ENCODE assay signal across 9 cellular contexts in the genomic region with DNA sequence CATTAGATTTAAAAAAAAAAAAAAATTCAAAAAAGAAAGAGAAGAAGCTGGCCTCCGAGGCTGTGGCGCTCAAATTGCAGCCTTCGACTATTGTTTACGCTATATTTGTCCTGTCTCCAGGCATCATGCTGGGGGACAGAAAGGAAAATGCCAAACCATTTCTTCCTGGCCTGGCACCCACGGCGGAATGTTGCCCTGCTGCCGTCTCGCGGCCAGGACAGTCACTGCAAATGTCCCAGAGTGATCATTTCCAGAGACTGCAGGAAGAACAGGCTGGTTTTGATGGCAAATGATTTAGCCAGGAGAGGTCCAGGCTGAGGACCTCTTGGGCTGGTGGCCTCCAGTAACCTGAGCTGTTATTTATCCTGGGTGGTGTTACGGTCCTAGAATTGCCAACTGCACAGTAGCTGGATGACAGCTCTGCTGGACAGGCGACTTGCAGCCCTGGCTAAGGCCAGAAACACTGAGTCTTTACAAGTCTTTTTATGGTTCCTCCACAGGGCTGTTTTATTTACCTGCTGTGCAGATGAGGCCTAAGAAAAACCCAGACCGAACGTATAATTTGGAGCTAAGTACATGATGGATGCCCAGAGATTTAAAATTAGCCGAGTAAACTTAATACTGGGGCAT. TPM values are rescaled to one million over a fixed set of nuclear protein-coding genes. Genes with fewer than 3 reads are reported as not detected.
A peak's percentile ranks its signal among the peaks of the same experiment; 100 is the strongest.
DNase-seq lines count a peak whose midpoint lies in the region; ATAC-seq, FAIRE-seq and TF ChIP-seq lines count a peak whose summit lies in the region.
"Had no signal": no experiment of that assay in that cellular context is flagged by ENCODE, and none has a peak within 500 bp of the region (broad histone marks: within the 10 kb centered on the region; RNA-seq: fewer than 3 reads in every experiment).

No MANE protein-coding gene starts in this region.

- intact Hi-C loops in HepG2 (cut with micrococcal nuclease; ENCODE audit: unreplicated experiment) (no loop called here), mucosa of descending colon (cut with DNase I, micrococcal nuclease) (no loop called here)

- H3K27me3 ChIP-seq in liver (ENCODE audit: control insufficient read depth in 4 of 4, insufficient read depth in 4 of 4, low read length in 3 of 4), result peaks cover 0 to 6% (median under 1%) of the 10 kb centered on the region in 4 donors
- H3K27me3 ChIP-seq in HepG2 (ENCODE audit: control insufficient read depth in 1 of 2, insufficient read depth in 2 of 2, low read length in 2 of 2), result peaks cover 1 to 8% of the 10 kb centered on the region in 2 experiments; a peak in 4 of 5 replicates
- H3K27me3 ChIP-seq in endodermal cell (ENCODE audit: control insufficient read depth, insufficient read depth, low read length, poor library complexity, severe bottlenecking), result no peaks in the 10 kb centered on the region

- no peak for TF ChIP-seq POLR2A in HepG2 (IDR thresholded peaks at IDR 0.05; ENCODE audit: insufficient read depth in 1 of 2, low read depth in 2 of 2, low read length in 2 of 2)

- POLR2A ChIA-PET in HepG2 (lab: Yijun Ruan, JAX), result no interaction called here

- H3K36me3 ChIP-seq in liver (ENCODE audit: control insufficient read depth in 4 of 4, insufficient read depth in 3 of 4, low read depth in 1 of 4, low read length in 3 of 4) (no peaks in the 10 kb centered on the region), HepG2 (replicated peaks in 1 of 2; ENCODE audit: control insufficient read depth in 1 of 2, insufficient read depth in 2 of 2, low read length in 2 of 2) (no peaks in the 10 kb centered on the region), endodermal cell (ENCODE audit: control insufficient read depth, insufficient read depth, low read length) (no peaks in the 10 kb centered on the region), mucosa of descending colon (ENCODE audit: low read depth) (no peaks in the 10 kb centered on the region)

- no peak overlapping the region for H3K27ac Mint-ChIP-seq in endodermal cell
- H3K27ac Mint-ChIP-seq in T-helper 2 cell treated with Interferon-gamma antibody and Interleukin-4, amounts not matched to agents 5 μg/mL and 100 μg/mL, for 36 hours, result no peak overlapping the region
- H3K27ac Mint-ChIP-seq in activated T-cell treated with anti-CD3 and anti-CD28 coated beads, Interleukin-2, amount 50 U/mL, for 24 hours, result no peak overlapping the region
- H3K27ac Mint-ChIP-seq: CD4-positive, CD25-positive, alpha-beta regulatory T cell had no signal

- TF ChIP-seq RAD21 in liver (IDR thresholded peaks at IDR 0.05) (peak in 1 of 2 donors; percentile 30), HepG2 (CRISPR knock-in tag; IDR thresholded peaks at IDR 0.05) (no peak)

- TF ChIP-seq EP300 in HepG2 (IDR thresholded peaks at IDR 0.05; ENCODE audit: low read depth in 2 of 2, low read length in 2 of 2), result no peak
- no peak for TF ChIP-seq EP300 in HepG2 (CRISPR knock-in tag; IDR thresholded peaks at IDR 0.05; ENCODE audit: borderline replicate concordance)

- ATAC-seq in HepG2 (no peak), mucosa of descending colon (peak; percentile 38)

- no peak overlapping the region for H3K4me3 ChIP-seq in liver (ENCODE audit: low read depth in 1 of 3, low read length in 3 of 3)
- H3K4me3 ChIP-seq in HepG2 (replicated peaks in 1 of 3; ENCODE audit: insufficient read depth in 1 of 3, low read depth in 2 of 3, low read length in 3 of 3), result no peak overlapping the region
- H3K4me3 ChIP-seq in endodermal cell (ENCODE audit: low read length), result no peak overlapping the region
- H3K4me3 ChIP-seq in mucosa of descending colon, result no peak overlapping the region

- H3K9ac ChIP-seq in liver (ENCODE audit: low read depth in 1 of 2, low read length in 2 of 2) (no peak overlapping the region), HepG2 (ENCODE audit: insufficient read depth, low read depth, low read length) (no peak overlapping the region), endodermal cell (ENCODE audit: extremely low read depth, low read length, poor library complexity, severe bottlenecking) (no peak overlapping the region)

- H3K4me1 ChIP-seq in liver (ENCODE audit: control insufficient read depth in 4 of 4, insufficient read depth in 4 of 4, low read length in 3 of 4), result no peaks in the 10 kb centered on the region
- H3K4me1 ChIP-seq in HepG2 (ENCODE audit: insufficient read depth, low read length), result no peaks in the 10 kb centered on the region
- no peaks in the 10 kb centered on the region for H3K4me1 ChIP-seq in endodermal cell (ENCODE audit: control insufficient read depth, insufficient read depth, low read length)
- no peaks in the 10 kb centered on the region for H3K4me1 ChIP-seq in mucosa of descending colon (ENCODE audit: low read depth)

- H2AFZ ChIP-seq in HepG2 (ENCODE audit: low read length), result no peak overlapping the region

- no peak overlapping the region for H3K4me2 ChIP-seq in HepG2 (ENCODE audit: low read depth, low read length)

- no peak overlapping the region for H3K4me3 Mint-ChIP-seq in endodermal cell
- no peak overlapping the region for H3K4me3 Mint-ChIP-seq in T-helper 2 cell treated with Interferon-gamma antibody and Interleukin-4, amounts not matched to agents 5 μg/mL and 100 μg/mL, for 36 hours
- H3K4me3 Mint-ChIP-seq in activated T-cell treated with anti-CD3 and anti-CD28 coated beads, Interleukin-2, amount 50 U/mL, for 24 hours, result no peak overlapping the region
- H3K4me3 Mint-ChIP-seq: CD4-positive, CD25-positive, alpha-beta regulatory T cell had no signal

- H3K79me2 ChIP-seq in HepG2 (ENCODE audit: insufficient read depth, low read length), result no peaks in the 10 kb centered on the region

- no TSS peak for BruUV-seq in HepG2 (replicated peaks; lab: Mats Ljungman, UMichigan)

- DNase-seq in HepG2 (ENCODE audit: low spot score), result no peak
- peak; percentile 57 for DNase-seq in endodermal cell
- DNase-seq in mucosa of descending colon, result peak in 2 of 3 donors; percentile 12 to 33
- DNase-seq in T-helper 1 cell, result no peak
- no peak for DNase-seq in GF-D8 (lab: John Stamatoyannopoulos, UW)
- no peak for DNase-seq in T-helper 2 cell treated with Interferon-gamma antibody and Interleukin-4, amounts not matched to agents 5 μg/mL and 100 μg/mL, for 36 hours (ENCODE audit: low spot score)
- no peak for DNase-seq in activated T-cell treated with anti-CD3 and anti-CD28 coated beads, Interleukin-2, amount 50 U/mL, for 24 hours
- DNase-seq: CD4-positive, CD25-positive, alpha-beta regulatory T cell had no signal

- no peaks in the 10 kb centered on the region for H3K36me3 Mint-ChIP-seq in endodermal cell (ENCODE audit: low read depth)
- H3K36me3 Mint-ChIP-seq in T-helper 2 cell treated with Interferon-gamma antibody and Interleukin-4, amounts not matched to agents 5 μg/mL and 100 μg/mL, for 36 hours (ENCODE audit: low read depth), result no peaks in the 10 kb centered on the region
- no peaks in the 10 kb centered on the region for H3K36me3 Mint-ChIP-seq in activated T-cell treated with anti-CD3 and anti-CD28 coated beads, Interleukin-2, amount 50 U/mL, for 24 hours (ENCODE audit: low read depth)
- H3K36me3 Mint-ChIP-seq: CD4-positive, CD25-positive, alpha-beta regulatory T cell had no signal

- no peak overlapping the region for H3K27ac ChIP-seq in liver (ENCODE audit: low read depth in 1 of 2, low read length in 2 of 2)
- no peak overlapping the region for H3K27ac ChIP-seq in HepG2 (ENCODE audit: extremely low read length, insufficient read depth, low read length)
- H3K27ac ChIP-seq in endodermal cell (ENCODE audit: low read depth, low read length), result peak overlapping the region; percentile 53

- H3K9me3 ChIP-seq in liver (ENCODE audit: control insufficient read depth in 4 of 4, low read length in 3 of 4) (no peaks in the 10 kb centered on the region), HepG2 (ENCODE audit: low read length) (no peaks in the 10 kb centered on the region), endodermal cell (ENCODE audit: control insufficient read depth, low read length) (no peaks in the 10 kb centered on the region), mucosa of descending colon (no peaks in the 10 kb centered on the region)

- CTCF ChIA-PET in HepG2 (lab: Yijun Ruan, JAX; ENCODE audit: low intra/inter-chr PET ratio, low total read pairs), result no interaction called here

- TF ChIP-seq CTCF in liver (IDR thresholded peaks at IDR 0.05; ENCODE audit: low read depth, low read length, missing input control) (peak; percentile 10), HepG2 (CRISPR knock-in tag; IDR thresholded peaks at IDR 0.05) (no peak), endodermal cell (conservative IDR thresholded peaks at IDR 0.05) (no peak), mucosa of descending colon (IDR thresholded peaks at IDR 0.05) (no peak)

- H3K9me3 Mint-ChIP-seq in endodermal cell, result no peaks in the 10 kb centered on the region
- H3K9me3 Mint-ChIP-seq in T-helper 2 cell treated with Interferon-gamma antibody and Interleukin-4, amounts not matched to agents 5 μg/mL and 100 μg/mL, for 36 hours, result no peaks in the 10 kb centered on the region
- no peaks in the 10 kb centered on the region for H3K9me3 Mint-ChIP-seq in activated T-cell treated with anti-CD3 and anti-CD28 coated beads, Interleukin-2, amount 50 U/mL, for 24 hours
- H3K9me3 Mint-ChIP-seq: CD4-positive, CD25-positive, alpha-beta regulatory T cell had no signal

- 52% methylated on average over 14 of the region's 14 CpGs for WGBS in liver
- 45% methylated on average over 12 of the region's 14 CpGs for WGBS in HepG2 (ENCODE audit: low lambda C conversion rate)
- WGBS in endodermal cell (ENCODE audit: insufficient coverage in 1 of 2, insufficient read length in 1 of 2), 2 experiments, result 72 to 84% methylated on average over 12 to 14 of the region's 14 CpGs

- in situ Hi-C loops in HepG2 (cut with HindIII; ENCODE audit: extremely low pct_ligation_motif_present, low pct_unique_long_range_greater_than_20kb), result no loop called here

- H3K27me3 Mint-ChIP-seq in endodermal cell (ENCODE audit: insufficient read depth), result peaks cover 14% of the 10 kb centered on the region
- H3K27me3 Mint-ChIP-seq in T-helper 2 cell treated with Interferon-gamma antibody and Interleukin-4, amounts not matched to agents 5 μg/mL and 100 μg/mL, for 36 hours (ENCODE audit: low read depth), result no peaks in the 10 kb centered on the region
- peaks cover 19% of the 10 kb centered on the region for H3K27me3 Mint-ChIP-seq in activated T-cell treated with anti-CD3 and anti-CD28 coated beads, Interleukin-2, amount 50 U/mL, for 24 hours
- H3K27me3 Mint-ChIP-seq: CD4-positive, CD25-positive, alpha-beta regulatory T cell had no signal

- no peak for FAIRE-seq in HepG2 (lab: Jason Lieb, UNC)

- no peaks in the 10 kb centered on the region for H3K4me1 Mint-ChIP-seq in endodermal cell
- H3K4me1 Mint-ChIP-seq in T-helper 2 cell treated with Interferon-gamma antibody and Interleukin-4, amounts not matched to agents 5 μg/mL and 100 μg/mL, for 36 hours (ENCODE audit: low read depth), result no peaks in the 10 kb centered on the region
- no peaks in the 10 kb centered on the region for H3K4me1 Mint-ChIP-seq in activated T-cell treated with anti-CD3 and anti-CD28 coated beads, Interleukin-2, amount 50 U/mL, for 24 hours (ENCODE audit: low read depth)
- H3K4me1 Mint-ChIP-seq: CD4-positive, CD25-positive, alpha-beta regulatory T cell had no signal

- H4K20me1 ChIP-seq in HepG2 (ENCODE audit: insufficient read depth, low read length), result no peaks in the 10 kb centered on the region

RNA-seq across cellular contexts. Expression of a gene that starts 30.2 kb away (rescaled TPM):
- not detected for total RNA-seq in liver
- polyA plus RNA-seq in liver, result not detected
- not detected in 2 replicates for total RNA-seq in HepG2 (2016; rRNA removed; fragmentation: Illumina TruSeq; extraction: Trizol)
- total RNA-seq in HepG2 (2016; cell fraction: cytosol; rRNA removed; fragmentation: Illumina TruSeq; extraction: Trizol; ENCODE audit: low read depth), result not detected in 2 replicates
- not detected in 2 replicates for total RNA-seq in HepG2 (2016; cell fraction: insoluble cytoplasmic fraction; rRNA removed; fragmentation: Illumina TruSeq; extraction: Trizol)
- total RNA-seq in HepG2 (2016; cell fraction: membrane; rRNA removed; fragmentation: Illumina TruSeq; extraction: Trizol), result not detected in 2 replicates
- not detected in 2 replicates for total RNA-seq in HepG2 (2016; cell fraction: nucleus; rRNA removed; fragmentation: Illumina TruSeq; extraction: Trizol)
- polyA plus RNA-seq in HepG2 (2011; rRNA removed), result not detected in 2 replicates
- polyA plus RNA-seq in HepG2 (2011; cell fraction: cytosol; rRNA removed), result not detected in 2 replicates
- not detected in 2 replicates for polyA plus RNA-seq in HepG2 (2011; cell fraction: nucleus; rRNA removed)
- polyA plus RNA-seq in HepG2 (2012), result not detected in 2 replicates
- not detected in 2 replicates for polyA plus RNA-seq in HepG2 (2016; cell fraction: cytosol; fragmentation: Illumina TruSeq; extraction: Trizol; ENCODE audit: low read depth)
- not detected in 2 replicates for polyA plus RNA-seq in HepG2 (2016; cell fraction: insoluble cytoplasmic fraction; fragmentation: Illumina TruSeq; extraction: Trizol; ENCODE audit: low read depth)
- not detected in 2 replicates for polyA plus RNA-seq in HepG2 (2016; cell fraction: membrane; fragmentation: Illumina TruSeq; extraction: Trizol; ENCODE audit: low read depth)
- polyA plus RNA-seq in HepG2 (2016; cell fraction: nucleus; fragmentation: Illumina TruSeq; extraction: Trizol; ENCODE audit: insufficient read depth, low read depth), result not detected in 2 replicates
- not detected in 2 replicates for polyA minus RNA-seq in HepG2 (2011; rRNA and poly(A)+ RNA removed; ENCODE audit: low replicate concordance)
- not detected in 2 replicates for polyA minus RNA-seq in HepG2 (2011; cell fraction: cytosol; rRNA and poly(A)+ RNA removed)
- polyA minus RNA-seq in HepG2 (2011; cell fraction: nucleus; rRNA and poly(A)+ RNA removed), result not detected in 2 replicates
- total RNA-seq in endodermal cell, result under 1 TPM; 0.46 to 0.51 TPM
- polyA plus RNA-seq in endodermal cell (2013, experiment 1 of 2), result not detected
- polyA plus RNA-seq in endodermal cell (2013, experiment 2 of 2), result not detected
- not detected for total RNA-seq in mucosa of descending colon
- total RNA-seq: CD4-positive, CD25-positive, alpha-beta regulatory T cell had no signal
- polyA plus RNA-seq: CD4-positive, CD25-positive, alpha-beta regulatory T cell had no signal

RNA-seq across cellular contexts. Expression of a gene that starts 39.6 kb away (rescaled TPM):
- under 1 TPM; 0.09 to 0.17 TPM for total RNA-seq in liver
- under 1 TPM; 0.25 to 0.31 TPM for polyA plus RNA-seq in liver
- not detected in 2 replicates for total RNA-seq in HepG2 (2016; rRNA removed; fragmentation: Illumina TruSeq; extraction: Trizol)
- total RNA-seq in HepG2 (2016; cell fraction: cytosol; rRNA removed; fragmentation: Illumina TruSeq; extraction: Trizol; ENCODE audit: low read depth), result not detected in 2 replicates
- total RNA-seq in HepG2 (2016; cell fraction: insoluble cytoplasmic fraction; rRNA removed; fragmentation: Illumina TruSeq; extraction: Trizol), result not detected in 2 replicates
- total RNA-seq in HepG2 (2016; cell fraction: membrane; rRNA removed; fragmentation: Illumina TruSeq; extraction: Trizol), result not detected in 2 replicates
- total RNA-seq in HepG2 (2016; cell fraction: nucleus; rRNA removed; fragmentation: Illumina TruSeq; extraction: Trizol), result not detected in 2 replicates
- not detected in 2 replicates for polyA plus RNA-seq in HepG2 (2011; rRNA removed)
- polyA plus RNA-seq in HepG2 (2011; cell fraction: cytosol; rRNA removed), result not detected in 2 replicates
- polyA plus RNA-seq in HepG2 (2011; cell fraction: nucleus; rRNA removed), result not detected in 2 replicates
- not detected in 2 replicates for polyA plus RNA-seq in HepG2 (2012)
- not detected in 2 replicates for polyA plus RNA-seq in HepG2 (2016; cell fraction: cytosol; fragmentation: Illumina TruSeq; extraction: Trizol; ENCODE audit: low read depth)
- polyA plus RNA-seq in HepG2 (2016; cell fraction: insoluble cytoplasmic fraction; fragmentation: Illumina TruSeq; extraction: Trizol; ENCODE audit: low read depth), result not detected in 2 replicates
- polyA plus RNA-seq in HepG2 (2016; cell fraction: membrane; fragmentation: Illumina TruSeq; extraction: Trizol; ENCODE audit: low read depth), result not detected in 2 replicates
- polyA plus RNA-seq in HepG2 (2016; cell fraction: nucleus; fragmentation: Illumina TruSeq; extraction: Trizol; ENCODE audit: insufficient read depth, low read depth), result not detected in 2 replicates
- polyA minus RNA-seq in HepG2 (2011; rRNA and poly(A)+ RNA removed; ENCODE audit: low replicate concordance), result not detected in 2 replicates
- not detected in 2 replicates for polyA minus RNA-seq in HepG2 (2011; cell fraction: cytosol; rRNA and poly(A)+ RNA removed)
- polyA minus RNA-seq in HepG2 (2011; cell fraction: nucleus; rRNA and poly(A)+ RNA removed), result not detected in 2 replicates
- 10 to 100 TPM; 29.9 to 43.2 TPM for total RNA-seq in endodermal cell
- 65.3 TPM for polyA plus RNA-seq in endodermal cell (2013, experiment 1 of 2)
- 53.8 TPM for polyA plus RNA-seq in endodermal cell (2013, experiment 2 of 2)
- total RNA-seq in mucosa of descending colon, result 10 to 100 TPM in 2 of 3 donors, 1 to 10 TPM in 1; 1.0 to 12.8 (median 12.6) TPM
- total RNA-seq: CD4-positive, CD25-positive, alpha-beta regulatory T cell had no signal
- polyA plus RNA-seq: CD4-positive, CD25-positive, alpha-beta regulatory T cell had no signal

Comparison
In these comparisons a context has a peak if more than half of its experiments do, and no peak if none do; other contexts are left out.
1. DNase-seq: peak in endodermal cell (single experiment) and mucosa of descending colon (2 of 3); none in HepG2 (single experiment), T-helper 1 cell (0 of 5), GF-D8 (single experiment), T-helper 2 cell treated with Interferon-gamma antibody and Interleukin-4, amounts not matched to agents 5 μg/mL and 100 μg/mL, for 36 hours (single experiment) and activated T-cell treated with anti-CD3 and anti-CD28 coated beads, Interleukin-2, amount 50 U/mL, for 24 hours (single experiment).